ENCODE assay signal across 8 cellular contexts in genomic region chr2:62197609-62198236, GRCh38. TPM values are rescaled to one million over a fixed set of nuclear protein-coding genes. Genes with fewer than 3 reads are reported as not detected.
DNase-seq lines count a peak whose midpoint lies in the region; ATAC-seq and TF ChIP-seq lines count a peak whose summit lies in the region.

No MANE protein-coding gene starts in this region.

- H3K9me3 ChIP-seq in endodermal cell (ENCODE audit: control insufficient read depth, low read length) (no peaks in the 10 kb centered on the region), tibial artery (no peaks in the 10 kb centered on the region)

- H3K4me1 Mint-ChIP-seq in endodermal cell (peaks cover 51% of the 10 kb centered on the region), mesothelial cell of epicardium (peaks cover 38% of the 10 kb centered on the region)

- H3K36me3 ChIP-seq in endodermal cell (ENCODE audit: control insufficient read depth, insufficient read depth, low read length) = peaks cover 23% of the 10 kb centered on the region
- no peaks in the 10 kb centered on the region for H3K36me3 ChIP-seq in tibial artery

- DNase-seq in stimulated activated CD4-positive, alpha-beta T cell treated with anti-CD3 and anti-CD28 coated beads, Interleukin-15, amount 100 ng/mL, for 24 hours = peak; percentile 35
- DNase-seq in stimulated activated CD4-positive, alpha-beta T cell treated with anti-CD3 and anti-CD28 coated beads, Interleukin-12 subunit alpha, Interleukin-12 subunit beta, amount 100 ng/mL, for 4 hours = no peak
- DNase-seq in T-helper 9 cell (peak; percentile 5), endodermal cell (peak; percentile 81), mesothelial cell of epicardium (ENCODE audit: low spot score in 2 of 2, unreplicated experiment in 2 of 2) (no peak), tibial artery (no peak)
- DNase-seq in stimulated activated naive CD4-positive, alpha-beta T cell treated with Interleukin-2 at 50 U/mL for 16 hours (lab: John Stamatoyannopoulos, UW) = no peak

- H3K4me3 ChIP-seq in endodermal cell (ENCODE audit: low read length) = peak overlapping the region; percentile 93
- H3K4me3 ChIP-seq in tibial artery = peak overlapping the region; percentile 88 to 94

- peak overlapping the region; percentile 38 for H3K9ac ChIP-seq in endodermal cell (ENCODE audit: extremely low read depth, low read length, poor library complexity, severe bottlenecking)

- H3K27ac Mint-ChIP-seq in endodermal cell (peak overlapping the region; percentile 85), mesothelial cell of epicardium (peak overlapping the region; percentile 79)

- TF ChIP-seq CTCF in endodermal cell (conservative IDR thresholded peaks at IDR 0.05) (no peak), mesothelial cell of epicardium (IDR thresholded peaks at IDR 0.05; ENCODE audit: unreplicated experiment) (no peak), tibial artery (IDR thresholded peaks at IDR 0.05) (no peak)

- intact Hi-C loops in tibial artery (cut with DNase I; ENCODE audit: low total_unique reads) = loop anchor here (10.0 kb wide), 1 partner anchor 273 kb away; no protein-coding TSS in a partner anchor

- no peak overlapping the region for H3K27ac ChIP-seq in endodermal cell (ENCODE audit: low read depth, low read length)
- peak overlapping the region; percentile 92 to 93 for H3K27ac ChIP-seq in tibial artery

- H3K4me1 ChIP-seq in endodermal cell (ENCODE audit: control insufficient read depth, insufficient read depth, low read length) (peaks cover 11% of the 10 kb centered on the region), tibial artery (peaks cover 0 to 61% (median 23%) of the 10 kb centered on the region in 4 donors)

- H3K4me3 Mint-ChIP-seq in endodermal cell (peak overlapping the region; percentile 92), mesothelial cell of epicardium (peak overlapping the region; percentile 86)

- H3K9me3 Mint-ChIP-seq in endodermal cell (no peaks in the 10 kb centered on the region), mesothelial cell of epicardium (no peaks in the 10 kb centered on the region)

- no peak for ATAC-seq in GM18907 (IDR thresholded peaks at IDR 0.05; ENCODE audit: unreplicated experiment)

- H3K27me3 Mint-ChIP-seq in endodermal cell (ENCODE audit: insufficient read depth) (no peaks in the 10 kb centered on the region), mesothelial cell of epicardium (ENCODE audit: low read depth) (no peaks in the 10 kb centered on the region)

- no peaks in the 10 kb centered on the region for H3K27me3 ChIP-seq in endodermal cell (ENCODE audit: control insufficient read depth, insufficient read depth, low read length, poor library complexity, severe bottlenecking)
- H3K27me3 ChIP-seq in tibial artery = no peaks in the 10 kb centered on the region

- H3K36me3 Mint-ChIP-seq in endodermal cell (ENCODE audit: low read depth) = peaks cover 1% of the 10 kb centered on the region
- no peaks in the 10 kb centered on the region for H3K36me3 Mint-ChIP-seq in mesothelial cell of epicardium

- WGBS in endodermal cell (ENCODE audit: insufficient coverage in 1 of 2, insufficient read length in 1 of 2), 2 experiments = 5% methylated on average over 4 to 20 of the region's 20 CpGs

RNA-seq across cellular contexts. Expression of gene B3GNT2, which starts 1.8 kb away (rescaled TPM):
- total RNA-seq in endodermal cell = 10 to 100 TPM; 38.7 to 59.2 TPM
- polyA plus RNA-seq in endodermal cell (2013, experiment 1 of 2) = 19.3 TPM
- 21.8 TPM for polyA plus RNA-seq in endodermal cell (2013, experiment 2 of 2)
- total RNA-seq in mesothelial cell of epicardium = 24.8 to 25.0 TPM (median 24.8 TPM) in 3 replicates

Comparison
In these comparisons a context has a peak if more than half of its experiments do, and no peak if none do; other contexts are left out.
1. DNase-seq: peak in stimulated activated CD4-positive, alpha-beta T cell treated with anti-CD3 and anti-CD28 coated beads, Interleukin-15, amount 100 ng/mL, for 24 hours (single experiment), T-helper 9 cell (single experiment) and endodermal cell (single experiment); none in stimulated activated CD4-positive, alpha-beta T cell treated with anti-CD3 and anti-CD28 coated beads, Interleukin-12 subunit alpha, Interleukin-12 subunit beta, amount 100 ng/mL, for 4 hours (single experiment), mesothelial cell of epicardium (0 of 2), tibial artery (0 of 2) and stimulated activated naive CD4-positive, alpha-beta T cell treated with Interleukin-2 at 50 U/mL for 16 hours (single experiment).